9 cellular contexts compared by ENCODE assay signal in the genomic region with DNA sequence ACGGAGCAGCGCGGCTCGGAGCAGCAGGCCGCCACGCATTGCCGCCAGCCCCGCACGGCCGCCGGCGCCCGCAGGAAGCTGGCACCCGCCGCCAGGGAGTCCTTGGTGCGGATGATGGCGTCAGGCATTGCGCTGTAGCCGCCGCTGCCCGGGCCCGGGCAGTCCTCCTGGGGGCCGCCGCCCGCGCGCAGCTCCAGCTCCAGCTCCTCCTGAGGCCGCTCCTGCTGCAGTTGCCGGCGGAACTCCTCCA. TPM values are rescaled to one million over a fixed set of nuclear protein-coding genes. Genes with fewer than 3 reads are reported as not detected.
DNase-seq lines count a peak whose midpoint lies in the region; ATAC-seq, FAIRE-seq and TF ChIP-seq lines count a peak whose summit lies in the region.
"Had no signal": no experiment of that assay in that cellular context is flagged by ENCODE, and none has a peak within 500 bp of the region (broad histone marks: within the 10 kb centered on the region; RNA-seq: fewer than 3 reads in every experiment).

No MANE protein-coding gene starts in this region.

- H2BK12ac ChIP-seq in H1 (ENCODE audit: low read depth, low read length) = no peak overlapping the region

- H3K23me2 ChIP-seq in H1 (ENCODE audit: low read depth, low read length) = peaks cover 12% of the 10 kb centered on the region; the same call in 1 of the 2 replicates

- CTCF ChIA-PET in H1 (lab: Charles Lee; ENCODE audit: partially characterized antibody) = interaction anchor here (2.3 to 6.1 kb wide), 3 partner anchors 19 to 28 kb away, joined by 8 to 33 read pairs (median 30); no protein-coding TSS in a partner anchor

- ATAC-seq in Right ventricle myocardium superior (ENCODE audit: poor library complexity) = no peak
- ATAC-seq in HG03025 (IDR thresholded peaks at IDR 0.05; ENCODE audit: low FRiP score, unreplicated experiment) = no peak

- peaks cover 2% of the 10 kb centered on the region for H3K36me3 Mint-ChIP-seq in osteocyte (ENCODE audit: unreplicated experiment)

- H3K27ac ChIP-seq in left ventricle myocardium inferior (replicated peaks) (peak overlapping the region; percentile 96), H1 (ENCODE audit: low read depth, low read length) (0 out of 2 replicates have a peak overlapping the region, but pooled peaks have one; percentile 33)

- H3K4me1 Mint-ChIP-seq in osteocyte (ENCODE audit: unreplicated experiment) = peaks cover 51% of the 10 kb centered on the region

- intact Hi-C loops in left ventricle myocardium inferior (cut with micrococcal nuclease) = no loop called here
- intact Hi-C loops in Right ventricle myocardium superior (cut with DNase I) = no loop called here

- H2AFZ ChIP-seq in H1 (ENCODE audit: low read length) = peak overlapping the region; percentile 65; the same call in 1 of the 2 replicates

- peak overlapping the region in 3 of 4 experiments; percentile 51 to 94 (median 65); a peak in 3 of 7 replicates for H3K9ac ChIP-seq in H1 (replicated peaks in 1 of 4; ENCODE audit: extremely low read depth in 1 of 4, low read depth in 3 of 4, low read length in 3 of 4)

- no peaks in the 10 kb centered on the region for H3K9me3 Mint-ChIP-seq in osteocyte (ENCODE audit: unreplicated experiment)

- POLR2A ChIA-PET in H1 (lab: Charles Lee; ENCODE audit: partially characterized antibody) = interaction anchor here (1.0 to 2.1 kb wide), 4 partner anchors 9 to 146 kb away, joined by 3 to 6 read pairs (median 4); a partner anchor contains a TSS

- peak overlapping the region; percentile 53 for H3K4me3 Mint-ChIP-seq in osteocyte (ENCODE audit: unreplicated experiment)

- no peak for TF ChIP-seq RAD21 in H1 (IDR thresholded peaks at IDR 0.05 in 1 of 2, conservative IDR thresholded peaks at IDR 0.05 in 1 of 2; ENCODE audit: low read depth in 2 of 2, low read length in 2 of 2)

- TF ChIP-seq CTCF in left ventricle myocardium inferior (IDR thresholded peaks at IDR 0.05; ENCODE audit: borderline replicate concordance) (no peak), H1 (IDR thresholded peaks at IDR 0.05; ENCODE audit: control extremely low read depth in 1 of 3, insufficient read depth in 1 of 3, low read depth in 1 of 3, low read length in 3 of 3) (no peak), osteocyte (IDR thresholded peaks at IDR 0.05) (peak; percentile 5)

- H3K9me3 ChIP-seq in left ventricle myocardium inferior (replicated peaks) = no peaks in the 10 kb centered on the region
- H3K9me3 ChIP-seq in MG63 = no peaks in the 10 kb centered on the region
- H3K9me3 ChIP-seq in H1 (ENCODE audit: insufficient read depth in 2 of 2, low read depth in 1 of 2, low read length in 1 of 2) = no peaks in the 10 kb centered on the region

- H3K4me2 ChIP-seq in H1 (ENCODE audit: insufficient read depth in 1 of 2, low read depth in 2 of 2, low read length in 2 of 2) = peak overlapping the region; percentile 56 to 99

- H3K18ac ChIP-seq in H1 (ENCODE audit: extremely low read depth, low read length) = peak overlapping the region; percentile 60

- no peak overlapping the region for H2BK120ac ChIP-seq in H1 (replicated peaks; ENCODE audit: low read depth, low read length)

- no peak overlapping the region for H2BK15ac ChIP-seq in H1 (ENCODE audit: low read length)

- FAIRE-seq in H1 (lab: Jason Lieb, UNC) = no peak
- FAIRE-seq: endometrium had no signal

- no peaks in the 10 kb centered on the region for H3K27me3 Mint-ChIP-seq in osteocyte (ENCODE audit: unreplicated experiment)

- H3K14ac ChIP-seq in H1 (ENCODE audit: insufficient read length) = no peak overlapping the region

- H3K4me1 ChIP-seq in left ventricle myocardium inferior = peaks cover 53% of the 10 kb centered on the region
- peaks cover 5 to 16% (median 11%) of the 10 kb centered on the region in 4 experiments for H3K4me1 ChIP-seq in H1 (replicated peaks in 1 of 4; ENCODE audit: control insufficient read depth in 3 of 4, insufficient read depth in 4 of 4, low read length in 3 of 4)

- no peak overlapping the region for H3K56ac ChIP-seq in H1 (replicated peaks; ENCODE audit: insufficient read length, low read depth, low read length)

- H3K23ac ChIP-seq in H1 (ENCODE audit: insufficient read length) = no peak overlapping the region

- no peak; a peak in 1 of 3 replicates for TF ChIP-seq POLR2A in H1 (IDR thresholded peaks at IDR 0.05; ENCODE audit: control extremely low read depth in 1 of 2, low read depth in 2 of 2, low read length in 2 of 2)

- peaks cover 4 to 13% of the 10 kb centered on the region in 2 experiments for H4K20me1 ChIP-seq in H1 (replicated peaks in 1 of 2; ENCODE audit: control insufficient read depth in 1 of 2, insufficient read depth in 2 of 2, low read length in 2 of 2)

- H2AK5ac ChIP-seq in H1 (ENCODE audit: low read depth, low read length) = no peak overlapping the region

- H3K4me3 ChIP-seq in left ventricle myocardium inferior (peak overlapping the region; percentile 86), MG63 (peak overlapping the region; percentile 60), H1 (ENCODE audit: extremely low read depth in 1 of 4, insufficient read depth in 2 of 4, low read depth in 3 of 4, low read length in 4 of 4) (peak overlapping the region; percentile 48 to 80 (median 74))

- no peak overlapping the region for H3K27ac Mint-ChIP-seq in osteocyte (ENCODE audit: unreplicated experiment)

- H4K5ac ChIP-seq in H1 (ENCODE audit: insufficient read length, low read depth, low read length) = no peak overlapping the region

- H2BK5ac ChIP-seq in H1 (ENCODE audit: low read depth, low read length) = no peak overlapping the region

- no peaks in the 10 kb centered on the region for H3K36me3 ChIP-seq in left ventricle myocardium inferior
- H3K36me3 ChIP-seq in MG63 = peaks cover 20% of the 10 kb centered on the region
- H3K36me3 ChIP-seq in H1 (ENCODE audit: control insufficient read depth in 2 of 4, insufficient read depth in 4 of 4, low read length in 3 of 4) = no peaks in the 10 kb centered on the region

- WGBS in H1 (ENCODE audit: extremely low coverage in 1 of 2, insufficient coverage in 1 of 2, insufficient read length in 1 of 2, insufficient replicate concordance in 2 of 2, low coverage in 1 of 2, low lambda C conversion rate in 2 of 2, missing lambda C conversion rate in 1 of 2), 2 experiments = 1% methylated on average over 22 of the region's 30 CpGs; no CpG with 5 or more reads in 1 of the 2 experiments

- peak overlapping the region; percentile 86 for H4K8ac ChIP-seq in H1 (ENCODE audit: extremely low read depth, insufficient read depth, low read length)

- peaks cover 6% of the 10 kb centered on the region; the same call in 1 of the 2 replicates for H3K79me1 ChIP-seq in H1 (ENCODE audit: low read depth, low read length)

- no peak overlapping the region for H3K4ac ChIP-seq in H1 (replicated peaks; ENCODE audit: insufficient read length, low read depth, low read length)

- no peak overlapping the region for H2BK20ac ChIP-seq in H1 (ENCODE audit: low read length)

- TF ChIP-seq EP300 in H1 (IDR thresholded peaks at IDR 0.05; ENCODE audit: borderline replicate concordance in 1 of 2, low read depth in 2 of 2, low read length in 2 of 2) = no peak

- H3K79me2 ChIP-seq in H1 (ENCODE audit: control insufficient read depth in 1 of 2, insufficient read depth in 2 of 2, low read length in 2 of 2) = peaks cover 0 to 10% of the 10 kb centered on the region in 2 experiments; a peak in 2 of 4 replicates

- DNase-seq in left ventricle myocardium inferior (no peak), Right ventricle myocardium superior (no peak), MG63 (no peak), H1 (ENCODE audit: low read depth in 1 of 2, low spot score in 2 of 2) (no peak), osteocyte (ENCODE audit: extremely low spot score, unreplicated experiment) (no peak)
- DNase-seq in activated effector memory CD4-positive, alpha-beta T cell treated with Interleukin-2 at 50 U/mL for 16 hours = no peak
- no peak for DNase-seq in stimulated activated CD4-positive, alpha-beta T cell treated with anti-CD3 and anti-CD28 coated beads, Interleukin-1b, Interleukin-23, amount 100 ng/mL, for 48 hours

- H3K27me3 ChIP-seq in left ventricle myocardium inferior (ENCODE audit: low read depth) (no peaks in the 10 kb centered on the region), MG63 (no peaks in the 10 kb centered on the region), H1 (replicated peaks in 1 of 4; ENCODE audit: control insufficient read depth in 3 of 4, extremely low read depth in 1 of 4, insufficient read depth in 3 of 4, low read length in 3 of 4) (peaks cover 0 to 13% (median 5%) of the 10 kb centered on the region in 4 experiments; a peak in 5 of 7 replicates)

- no peak overlapping the region for H4K91ac ChIP-seq in H1 (replicated peaks; ENCODE audit: insufficient read length, low read length)

RNA-seq across cellular contexts. Expression of a gene that starts 0.6 kb away (rescaled TPM):
- 18.2 TPM for total RNA-seq in left ventricle myocardium inferior
- total RNA-seq in Right ventricle myocardium superior = 17.4 TPM
- 40.1 and 48.0 TPM in 2 replicates for total RNA-seq in MG63 (2014; rRNA removed; shearing (Covaris generic); ENCODE audit: low replicate concordance)
- total RNA-seq in H1 (2021; fragmentation: NEBNext Ultra II Directional; extraction: Animal tissue kit (Norgen Biotek cat#: 25700)) = 20.0 TPM in 2 replicates
- polyA plus RNA-seq in H1 (2011; rRNA removed) = 10.8 and 11.0 TPM in 2 replicates
- polyA plus RNA-seq in H1 (2011; cell fraction: cytosol; rRNA removed) = 12.8 TPM
- 12.1 TPM for polyA plus RNA-seq in H1 (2011; cell fraction: nucleus; rRNA removed)
- polyA plus RNA-seq in H1 (2012, experiment 1 of 2) = 10.4 to 13.8 TPM (median 11.3 TPM) in 4 replicates
- polyA plus RNA-seq in H1 (2012, experiment 2 of 2) = 2.4 TPM
- 13.3 TPM for polyA plus RNA-seq in H1 (2013, experiment 1 of 2)
- polyA plus RNA-seq in H1 (2013, experiment 2 of 2) = 15.4 TPM
- polyA minus RNA-seq in H1 (2011; rRNA and poly(A)+ RNA removed) = 21.4 and 22.7 TPM in 2 replicates
- 13.1 TPM for polyA minus RNA-seq in H1 (2011; cell fraction: cytosol; rRNA and poly(A)+ RNA removed)
- polyA minus RNA-seq in H1 (2011; cell fraction: nucleus; rRNA and poly(A)+ RNA removed) = 11.2 TPM
- total RNA-seq in osteocyte = 59.6 and 75.2 TPM in 2 replicates

RNA-seq across cellular contexts. Expression of a gene that starts 34.4 kb away (rescaled TPM):
- total RNA-seq in left ventricle myocardium inferior (0.19 TPM), Right ventricle myocardium superior (0.48 TPM), osteocyte (not detected in 2 replicates)
- 2.8 and 5.7 TPM in 2 replicates for total RNA-seq in MG63 (2014; rRNA removed; shearing (Covaris generic); ENCODE audit: low replicate concordance)
- not detected in 2 replicates for total RNA-seq in H1 (2021; fragmentation: NEBNext Ultra II Directional; extraction: Animal tissue kit (Norgen Biotek cat#: 25700))
- polyA plus RNA-seq in H1 (2011; rRNA removed) = not detected in 2 replicates
- not detected for polyA plus RNA-seq in H1 (2011; cell fraction: cytosol; rRNA removed)
- polyA plus RNA-seq in H1 (2011; cell fraction: nucleus; rRNA removed) = not detected
- polyA plus RNA-seq in H1 (2012, experiment 1 of 2) = not detected in 4 replicates
- not detected for polyA plus RNA-seq in H1 (2012, experiment 2 of 2)
- not detected for polyA plus RNA-seq in H1 (2013, experiment 1 of 2)
- not detected for polyA plus RNA-seq in H1 (2013, experiment 2 of 2)
- polyA minus RNA-seq in H1 (2011; rRNA and poly(A)+ RNA removed) = not detected in 2 replicates
- polyA minus RNA-seq in H1 (2011; cell fraction: cytosol; rRNA and poly(A)+ RNA removed) = not detected
- not detected for polyA minus RNA-seq in H1 (2011; cell fraction: nucleus; rRNA and poly(A)+ RNA removed)

RNA-seq across cellular contexts. Expression of a gene that starts 59.4 kb away (rescaled TPM):
- 0.19 TPM for total RNA-seq in left ventricle myocardium inferior
- total RNA-seq in Right ventricle myocardium superior = not detected
- 3.2 TPM in 1 of 2 replicates, not detected in the other for total RNA-seq in MG63 (2014; rRNA removed; shearing (Covaris generic); ENCODE audit: low replicate concordance)
- total RNA-seq in H1 (2021; fragmentation: NEBNext Ultra II Directional; extraction: Animal tissue kit (Norgen Biotek cat#: 25700)) = not detected in 2 replicates
- polyA plus RNA-seq in H1 (2011; rRNA removed) = 0.08 and 0.16 TPM in 2 replicates
- not detected for polyA plus RNA-seq in H1 (2011; cell fraction: cytosol; rRNA removed)
- not detected for polyA plus RNA-seq in H1 (2011; cell fraction: nucleus; rRNA removed)
- 0.23 to 0.31 TPM in 2 of 4 replicates, not detected in the others for polyA plus RNA-seq in H1 (2012, experiment 1 of 2)
- polyA plus RNA-seq in H1 (2012, experiment 2 of 2) = not detected
- polyA plus RNA-seq in H1 (2013, experiment 1 of 2) = 0.08 TPM
- polyA plus RNA-seq in H1 (2013, experiment 2 of 2) = 0.09 TPM
- polyA minus RNA-seq in H1 (2011; rRNA and poly(A)+ RNA removed) = not detected in 2 replicates
- not detected for polyA minus RNA-seq in H1 (2011; cell fraction: cytosol; rRNA and poly(A)+ RNA removed)
- not detected for polyA minus RNA-seq in H1 (2011; cell fraction: nucleus; rRNA and poly(A)+ RNA removed)
- total RNA-seq in osteocyte = 0.55 and 0.73 TPM in 2 replicates
